ENCODE assay signal across 9 cellular contexts in genomic region chr1:198798923-198799386, GRCh38.
DNase-seq lines count a peak whose midpoint lies in the region; ATAC-seq and TF ChIP-seq lines count a peak whose summit lies in the region.
"Had no signal": no experiment of that assay in that cellular context is flagged by ENCODE, and none has a peak within 500 bp of the region (broad histone marks: within the 10 kb centered on the region; RNA-seq: fewer than 3 reads in every experiment).

No MANE protein-coding gene starts in this region.

- ATAC-seq in GM18868 (IDR thresholded peaks at IDR 0.05; ENCODE audit: unreplicated experiment) = peak; percentile 71
- ATAC-seq in GM21529 (IDR thresholded peaks at IDR 0.05; ENCODE audit: unreplicated experiment) = peak; percentile 71
- peak; percentile 86 for ATAC-seq in HG03175 (IDR thresholded peaks at IDR 0.05; ENCODE audit: unreplicated experiment)
- no peak for ATAC-seq in foreskin keratinocyte
- no peak for ATAC-seq in left colon

- H3K27ac ChIP-seq in foreskin keratinocyte = no peak overlapping the region

- DNase-seq in foreskin keratinocyte (no peak), AG08396 (ENCODE audit: low spot score) (no peak), left colon (no peak), ecto neural progenitor cell (ENCODE audit: low spot score) (no peak)
- DNase-seq: hippocampal formation, NCI-H1417 treated with DMSO at 0.1 percent for 48 hours had no signal

- intact Hi-C loops in left colon (cut with DNase I, micrococcal nuclease) = no loop called here

- peaks cover 4% of the 10 kb centered on the region for H3K4me1 ChIP-seq in foreskin keratinocyte

- peak; percentile 15 for TF ChIP-seq CTCF in foreskin keratinocyte (conservative IDR thresholded peaks at IDR 0.05)

- no peaks in the 10 kb centered on the region for H3K27me3 ChIP-seq in foreskin keratinocyte

Comparison
In these comparisons a context has a peak if more than half of its experiments do, and no peak if none do; other contexts are left out.
1. ATAC-seq: peak in GM18868 (single experiment), GM21529 (single experiment) and HG03175 (single experiment); none in foreskin keratinocyte (single experiment) and left colon (single experiment).